ENCODE assay signal across 27 cellular contexts in genomic region chr5:118793652-118794051, GRCh38.
"Had no signal": no experiment of that assay in that cellular context is flagged by ENCODE, and none has a peak within 500 bp of the region (broad histone marks: within the 10 kb centered on the region; RNA-seq: fewer than 3 reads in every experiment).

No MANE protein-coding gene starts in this region.

- H3K36me3 ChIP-seq: brain microvascular endothelial cell, gastroesophageal sphincter had no signal

- DNase-seq: activated CD4-positive, alpha-beta memory T cell treated with anti-CD3 and anti-CD28 coated beads, Interleukin-2, amount 10 ng/mL, durations not matched to agents 7 days and 5 days; activated CD4-positive, alpha-beta T cell treated with anti-CD3 and anti-CD28 coated beads for 1 hour; activated CD4-positive, alpha-beta T cell treated with anti-CD3 and anti-CD28 coated beads for 4 hours; activated CD4-positive, alpha-beta T cell treated with anti-CD3 and anti-CD28 coated beads, Interleukin-2, amount 10 ng/mL, durations not matched to agents 7 days and 5 days; activated CD4-positive, alpha-beta T cell treated with anti-CD3 and anti-CD28 coated beads, Interleukin-2, amount 50 U/mL, for 4 hours; activated effector memory CD4-positive, alpha-beta T cell treated with Interleukin-2 at 50 U/mL for 16 hours; activated gamma-delta T cell treated with Interleukin-2 at 50 U/mL for 16 hours; activated naive CD4-positive, alpha-beta T cell treated with anti-CD3 and anti-CD28 coated beads, Interleukin-2, amount 50 U/mL, for 16 hours; activated naive CD4-positive, alpha-beta T cell treated with Interleukin-2 at 50 U/mL for 16 hours; activated T-cell treated with anti-CD3 and anti-CD28 coated beads, Interleukin-2, amount 50 U/mL, for 4 hours; amniotic stem cell; anterior cingulate cortex; brain microvascular endothelial cell; dorsolateral prefrontal cortex; effector memory CD4-positive, alpha-beta T cell; endodermal cell; foreskin melanocyte; T-helper 2 cell had no signal

- H3K27me3 ChIP-seq: brain microvascular endothelial cell, dorsolateral prefrontal cortex, gastroesophageal sphincter had no signal

- ATAC-seq: activated T-cell treated with anti-CD3 and anti-CD28 coated beads, Interleukin-2, amount 50 U/mL, for 4 hours; activated T-helper 17 cell treated with anti-CD3 and anti-CD28 coated beads, Interleukin-2, amount 50 U/mL, for 72 hours; esophagus mucosa; gastroesophageal sphincter; WTC11 had no signal

- H3K4me3 Mint-ChIP-seq: activated CD4-positive, alpha-beta memory T cell treated with anti-CD3 and anti-CD28 coated beads, Interleukin-2, amount 10 ng/mL, durations not matched to agents 7 days and 5 days; activated CD4-positive, alpha-beta T cell treated with anti-CD3 and anti-CD28 coated beads, Interleukin-2, amount 10 ng/mL, durations not matched to agents 7 days and 5 days; activated naive CD8-positive, alpha-beta T cell; activated T-cell treated with anti-CD3 and anti-CD28 coated beads, Interleukin-2, amount 50 U/mL, for 4 hours; activated T-helper 17 cell treated with anti-CD3 and anti-CD28 coated beads, Interleukin-2, amount 50 U/mL, for 72 hours; central memory CD8-positive, alpha-beta T cell; dendritic cell treated with granulocyte-macrophage colony-stimulating factor and Interleukin-4, amounts not matched to agents 40 ng/mL and 50 ng/mL, for 4 days; endodermal cell; WTC11 had no signal

- H3K9me3 Mint-ChIP-seq: activated CD4-positive, alpha-beta memory T cell treated with anti-CD3 and anti-CD28 coated beads, Interleukin-2, amount 10 ng/mL, durations not matched to agents 7 days and 5 days; activated CD4-positive, alpha-beta T cell treated with anti-CD3 and anti-CD28 coated beads, Interleukin-2, amount 10 ng/mL, durations not matched to agents 7 days and 5 days; activated T-cell treated with anti-CD3 and anti-CD28 coated beads, Interleukin-2, amount 50 U/mL, for 4 hours; activated T-helper 17 cell treated with anti-CD3 and anti-CD28 coated beads, Interleukin-2, amount 50 U/mL, for 72 hours; central memory CD8-positive, alpha-beta T cell; dendritic cell treated with granulocyte-macrophage colony-stimulating factor and Interleukin-4, amounts not matched to agents 40 ng/mL and 50 ng/mL, for 4 days; endodermal cell had no signal

- H3K36me3 Mint-ChIP-seq: activated naive CD8-positive, alpha-beta T cell had no signal

- H3K9me3 ChIP-seq: gastroesophageal sphincter had no signal

- H3K27ac Mint-ChIP-seq: activated CD4-positive, alpha-beta memory T cell treated with anti-CD3 and anti-CD28 coated beads, Interleukin-2, amount 10 ng/mL, durations not matched to agents 7 days and 5 days; activated CD4-positive, alpha-beta T cell treated with anti-CD3 and anti-CD28 coated beads, Interleukin-2, amount 10 ng/mL, durations not matched to agents 7 days and 5 days; activated naive CD8-positive, alpha-beta T cell; activated T-helper 17 cell treated with anti-CD3 and anti-CD28 coated beads, Interleukin-2, amount 50 U/mL, for 72 hours; dendritic cell treated with granulocyte-macrophage colony-stimulating factor and Interleukin-4, amounts not matched to agents 40 ng/mL and 50 ng/mL, for 4 days; WTC11 had no signal

- H3K27ac ChIP-seq: brain microvascular endothelial cell, coronary artery, dorsolateral prefrontal cortex, VCaP had no signal

- H3K4me1 Mint-ChIP-seq: activated CD4-positive, alpha-beta memory T cell treated with anti-CD3 and anti-CD28 coated beads, Interleukin-2, amount 10 ng/mL, durations not matched to agents 7 days and 5 days; activated CD4-positive, alpha-beta T cell treated with anti-CD3 and anti-CD28 coated beads, Interleukin-2, amount 10 ng/mL, durations not matched to agents 7 days and 5 days; activated T-helper 17 cell treated with anti-CD3 and anti-CD28 coated beads, Interleukin-2, amount 50 U/mL, for 72 hours; central memory CD8-positive, alpha-beta T cell had no signal

- H3K4me3 ChIP-seq: coronary artery, dorsolateral prefrontal cortex, gastroesophageal sphincter had no signal

- H3K27me3 Mint-ChIP-seq: activated CD4-positive, alpha-beta memory T cell treated with anti-CD3 and anti-CD28 coated beads, Interleukin-2, amount 10 ng/mL, durations not matched to agents 7 days and 5 days; activated CD4-positive, alpha-beta T cell treated with anti-CD3 and anti-CD28 coated beads, Interleukin-2, amount 10 ng/mL, durations not matched to agents 7 days and 5 days; activated naive CD8-positive, alpha-beta T cell; activated T-helper 17 cell treated with anti-CD3 and anti-CD28 coated beads, Interleukin-2, amount 50 U/mL, for 72 hours; dendritic cell treated with granulocyte-macrophage colony-stimulating factor and Interleukin-4, amounts not matched to agents 40 ng/mL and 50 ng/mL, for 4 days had no signal
